In the genomic region with DNA sequence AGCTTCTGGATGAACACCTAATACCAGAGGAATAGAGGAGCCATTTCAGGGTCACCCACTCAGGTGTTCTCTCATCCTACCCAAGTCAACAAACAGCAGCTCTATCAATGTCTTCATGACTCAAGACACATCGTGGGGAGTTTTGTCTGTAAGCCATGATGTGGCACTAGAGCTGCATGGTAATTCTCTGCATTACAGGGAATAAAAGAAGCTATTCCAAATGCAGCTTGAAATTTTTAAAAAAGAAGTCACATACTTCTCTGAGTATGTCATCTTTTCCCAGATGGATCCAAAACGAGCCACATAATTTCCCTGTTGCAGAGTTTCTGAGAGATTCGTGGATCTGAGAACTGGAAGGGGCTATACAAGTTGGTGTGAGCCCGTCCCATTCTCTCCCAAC, we compare ENCODE assay signal across 18 cellular contexts. TPM values are rescaled to one million over a fixed set of nuclear protein-coding genes. Genes with fewer than 3 reads are reported as not detected.
A peak's percentile ranks its signal among the peaks of the same experiment; 100 is the strongest.
DNase-seq lines count a peak whose midpoint lies in the region; ATAC-seq, FAIRE-seq and TF ChIP-seq lines count a peak whose summit lies in the region.
"Had no signal": no experiment of that assay in that cellular context is flagged by ENCODE, and none has a peak within 500 bp of the region (broad histone marks: within the 10 kb centered on the region; RNA-seq: fewer than 3 reads in every experiment).

No MANE protein-coding gene starts in this region.

- H4K20me1 ChIP-seq in HCT116 (ENCODE audit: insufficient read depth), result no peaks in the 10 kb centered on the region
- no peaks in the 10 kb centered on the region for H4K20me1 ChIP-seq in astrocyte (ENCODE audit: insufficient read depth, low read length)
- no peaks in the 10 kb centered on the region for H4K20me1 ChIP-seq in hepatocyte (ENCODE audit: insufficient read depth, poor library complexity, severe bottlenecking)
- H4K20me1 ChIP-seq: BLaER1 treated with 17β-estradiol and CSF1 and Interleukin-3, amounts not matched to agents 10 nM and 100 nM had no signal

- FAIRE-seq in astrocyte (lab: Jason Lieb, UNC) (peak; percentile 76), GM12892 (lab: Jason Lieb, UNC) (no peak)

- H3K9me3 Mint-ChIP-seq in astrocyte (ENCODE audit: unreplicated experiment) (no peaks in the 10 kb centered on the region), CD14-positive monocyte (peaks cover 0 to 2% (median 0%) of the 10 kb centered on the region in 7 donors)
- H3K9me3 Mint-ChIP-seq: activated naive CD4-positive, alpha-beta T cell treated with anti-CD3 and anti-CD28 coated beads, Interleukin-2, amount 10 ng/mL, durations not matched to agents 7 days and 5 days had no signal

- BruUV-seq in A673 (replicated peaks; lab: Mats Ljungman, UMichigan) (no TSS peak), HCT116 (replicated peaks; lab: Mats Ljungman, UMichigan) (no TSS peak)

- no peaks in the 10 kb centered on the region for H3K9me3 ChIP-seq in A673 (ENCODE audit: low read depth, low read length, poor library complexity, severe bottlenecking)
- no peaks in the 10 kb centered on the region for H3K9me3 ChIP-seq in HCT116 (ENCODE audit: control insufficient read depth in 1 of 2, insufficient read depth in 1 of 2, low read depth in 1 of 2, low read length in 2 of 2)
- H3K9me3 ChIP-seq in astrocyte (ENCODE audit: insufficient read depth, low read depth, low read length), result no peaks in the 10 kb centered on the region
- no peaks in the 10 kb centered on the region for H3K9me3 ChIP-seq in hepatocyte (ENCODE audit: low read depth)
- H3K9me3 ChIP-seq: BLaER1 treated with 17β-estradiol and CSF1 and Interleukin-3, amounts not matched to agents 10 nM and 100 nM; suprapubic skin had no signal

- no peaks in the 10 kb centered on the region for H3K9me2 ChIP-seq in HCT116 (ENCODE audit: insufficient read depth)
- H3K9me2 ChIP-seq in hepatocyte (replicated peaks; ENCODE audit: insufficient read depth), result no peaks in the 10 kb centered on the region

- H3K27ac ChIP-seq in A673 (ENCODE audit: low read depth, low read length, poor library complexity, severe bottlenecking) (no peak overlapping the region), HCT116 (ENCODE audit: low read depth, low read length) (no peak overlapping the region), astrocyte (ENCODE audit: low read depth, low read length) (no peak overlapping the region), hepatocyte (no peak overlapping the region)
- H3K27ac ChIP-seq: BLaER1 treated with 17β-estradiol and CSF1 and Interleukin-3, amounts not matched to agents 10 nM and 100 nM; suprapubic skin had no signal

- DNase-seq in A673 (ENCODE audit: low spot score) (no peak), HCT116 (ENCODE audit: low read depth, low spot score) (no peak), astrocyte (ENCODE audit: low read depth) (peak; percentile 65), hepatocyte (ENCODE audit: low spot score) (no peak), mesenteric fat pad (ENCODE audit: low spot score) (no peak), GM12892 (ENCODE audit: insufficient read length) (no peak), CD14-positive monocyte (ENCODE audit: low spot score) (no peak)
- DNase-seq: activated CD8-positive, alpha-beta memory T cell treated with anti-CD3 and anti-CD28 coated beads, Interleukin-2, amount 50 U/mL, for 48 hours; activated naive CD4-positive, alpha-beta T cell treated with anti-CD3 and anti-CD28 coated beads, Interleukin-2, amount 10 ng/mL, durations not matched to agents 7 days and 5 days; DMS79; immature natural killer cell; NCI-H1092; NCI-H345; OCI-M1; posterior cingulate gyrus had no signal

- H3K27me3 ChIP-seq in A673 (replicated peaks; ENCODE audit: insufficient read depth, low read depth, low read length, poor library complexity) (no peaks in the 10 kb centered on the region), HCT116 (ENCODE audit: insufficient read depth, low read length) (no peaks in the 10 kb centered on the region), astrocyte (ENCODE audit: insufficient read depth, low read length) (no peaks in the 10 kb centered on the region), hepatocyte (no peaks in the 10 kb centered on the region)
- H3K27me3 ChIP-seq: BLaER1 treated with 17β-estradiol and CSF1 and Interleukin-3, amounts not matched to agents 10 nM and 100 nM; suprapubic skin had no signal

- H3K36me3 ChIP-seq in A673 (ENCODE audit: insufficient read depth, low read length, poor library complexity, severe bottlenecking), result no peaks in the 10 kb centered on the region
- H3K36me3 ChIP-seq in HCT116 (ENCODE audit: control insufficient read depth in 1 of 2, insufficient read depth in 2 of 2, low read length in 2 of 2), result no peaks in the 10 kb centered on the region
- no peaks in the 10 kb centered on the region for H3K36me3 ChIP-seq in astrocyte (ENCODE audit: insufficient read depth, low read length)
- no peaks in the 10 kb centered on the region for H3K36me3 ChIP-seq in hepatocyte (replicated peaks; ENCODE audit: insufficient read depth, low read depth)
- H3K36me3 ChIP-seq: BLaER1 treated with 17β-estradiol and CSF1 and Interleukin-3, amounts not matched to agents 10 nM and 100 nM; suprapubic skin had no signal

- H3K36me3 Mint-ChIP-seq in astrocyte (ENCODE audit: low read depth, unreplicated experiment) (no peaks in the 10 kb centered on the region), CD14-positive monocyte (no peaks in the 10 kb centered on the region)
- H3K36me3 Mint-ChIP-seq: activated naive CD4-positive, alpha-beta T cell treated with anti-CD3 and anti-CD28 coated beads, Interleukin-2, amount 10 ng/mL, durations not matched to agents 7 days and 5 days; immature natural killer cell had no signal

- RAD21 ChIA-PET in HCT116 (lab: Charles Lee; ENCODE audit: low non-redundant PET in 1 of 2, low total read pairs in 2 of 2, uncharacterized antibody in 2 of 2, unreplicated experiment in 2 of 2), result interaction anchor here (0.6 to 0.9 kb wide), 3 partner anchors 26 to 635 kb away, joined by 4 read pairs; no protein-coding TSS in a partner anchor

- no peak overlapping the region for H2AFZ ChIP-seq in HCT116 (ENCODE audit: low read depth, low read length, poor library complexity, severe bottlenecking)
- H2AFZ ChIP-seq in astrocyte (ENCODE audit: low read depth, low read length), result no peak overlapping the region
- no peak overlapping the region for H2AFZ ChIP-seq in hepatocyte

- intact Hi-C loops in A673 (cut with micrococcal nuclease; ENCODE audit: unreplicated experiment) (loop anchor here (10.0 kb wide), 2 partner anchors 134 to 214 kb away; partner anchors contain the start of genes LRRC49 and THAP10), HCT116 (cut with micrococcal nuclease) (loop anchor here (10.0 kb wide), 1 partner anchor 134 kb away; no protein-coding TSS in a partner anchor), CD14-positive monocyte (cut with micrococcal nuclease) (no loop called here)

- H3K4me3 Mint-ChIP-seq in astrocyte (ENCODE audit: unreplicated experiment), result no peak overlapping the region
- no peak overlapping the region for H3K4me3 Mint-ChIP-seq in CD14-positive monocyte
- H3K4me3 Mint-ChIP-seq: activated naive CD4-positive, alpha-beta T cell treated with anti-CD3 and anti-CD28 coated beads, Interleukin-2, amount 10 ng/mL, durations not matched to agents 7 days and 5 days; immature natural killer cell had no signal

- H3K79me2 ChIP-seq in HCT116 (ENCODE audit: insufficient read depth, low read length) (no peaks in the 10 kb centered on the region), astrocyte (ENCODE audit: insufficient read depth, low read length) (no peaks in the 10 kb centered on the region), hepatocyte (no peaks in the 10 kb centered on the region)

- peaks cover 21% of the 10 kb centered on the region for H3K4me1 Mint-ChIP-seq in astrocyte (ENCODE audit: low read depth, unreplicated experiment)
- H3K4me1 Mint-ChIP-seq in CD14-positive monocyte, result no peaks in the 10 kb centered on the region
- H3K4me1 Mint-ChIP-seq: activated naive CD4-positive, alpha-beta T cell treated with anti-CD3 and anti-CD28 coated beads, Interleukin-2, amount 10 ng/mL, durations not matched to agents 7 days and 5 days; immature natural killer cell had no signal

- no peak overlapping the region for H3K4me2 ChIP-seq in HCT116 (ENCODE audit: low read length)
- H3K4me2 ChIP-seq in astrocyte (ENCODE audit: low read length), result no peak overlapping the region
- H3K4me2 ChIP-seq in hepatocyte, result no peak overlapping the region
- H3K4me2 ChIP-seq: BLaER1 treated with 17β-estradiol and CSF1 and Interleukin-3, amounts not matched to agents 10 nM and 100 nM had no signal

- 76% methylated on average over 4 of the region's 4 CpGs for WGBS in hepatocyte (ENCODE audit: low lambda C conversion rate, missing lambda C conversion rate)

- POLR2A ChIA-PET in A673 (lab: Charles Lee; ENCODE audit: low non-redundant PET), result no interaction called here
- POLR2A ChIA-PET in HCT116 (lab: Charles Lee), result no interaction called here

- CTCF ChIA-PET in A673 (lab: Charles Lee) (interaction anchor here (1.0 kb wide), 1 partner anchor 331 kb away, joined by 3 read pairs; no protein-coding TSS in a partner anchor), HCT116 (lab: Charles Lee) (interaction anchor here (1.0 kb wide), 1 partner anchor 331 kb away, joined by 4 read pairs; no protein-coding TSS in a partner anchor)

- H3K27ac Mint-ChIP-seq in astrocyte (ENCODE audit: unreplicated experiment) (no peak overlapping the region), CD14-positive monocyte (no peak overlapping the region)
- H3K27ac Mint-ChIP-seq: activated naive CD4-positive, alpha-beta T cell treated with anti-CD3 and anti-CD28 coated beads, Interleukin-2, amount 10 ng/mL, durations not matched to agents 7 days and 5 days; immature natural killer cell had no signal

- TF ChIP-seq POLR2A in HCT116 (IDR thresholded peaks at IDR 0.05; ENCODE audit: borderline replicate concordance, extremely low read depth, insufficient read depth, insufficient read length) (no peak), GM12892 (IDR thresholded peaks at IDR 0.05; ENCODE audit: low read depth, low read length) (no peak)

- H3K9ac ChIP-seq in HCT116 (ENCODE audit: low read length) (no peak overlapping the region), astrocyte (ENCODE audit: low read length) (no peak overlapping the region)
- H3K9ac ChIP-seq: BLaER1 treated with 17β-estradiol and CSF1 and Interleukin-3, amounts not matched to agents 10 nM and 100 nM had no signal

- peak; percentile 20; the same call in 1 of the 2 replicates for TF ChIP-seq RAD21 in HCT116 (IDR thresholded peaks at IDR 0.05; ENCODE audit: low read depth)

- no peak overlapping the region for H3K4me3 ChIP-seq in A673 (ENCODE audit: low read depth, low read length, poor library complexity, severe bottlenecking)
- no peak overlapping the region for H3K4me3 ChIP-seq in HCT116 (replicated peaks in 1 of 2; ENCODE audit: low read depth in 1 of 2, low read length in 2 of 2)
- H3K4me3 ChIP-seq in astrocyte (ENCODE audit: insufficient read depth, low read depth, low read length), result no peak overlapping the region
- H3K4me3 ChIP-seq in hepatocyte, result no peak overlapping the region
- H3K4me3 ChIP-seq: BLaER1 treated with 17β-estradiol and CSF1 and Interleukin-3, amounts not matched to agents 10 nM and 100 nM; suprapubic skin had no signal

- ATAC-seq in HCT116 (no peak), esophagus mucosa (no peak)

- H3K4me1 ChIP-seq in A673 (ENCODE audit: insufficient read depth, low read length, poor library complexity, severe bottlenecking) (no peaks in the 10 kb centered on the region), HCT116 (ENCODE audit: control insufficient read depth in 1 of 2, insufficient read depth in 2 of 2, low read length in 2 of 2) (peaks cover 1 to 2% of the 10 kb centered on the region in 2 experiments; a peak in 2 of 4 replicates), astrocyte (ENCODE audit: insufficient read depth, low read length) (peaks cover 4% of the 10 kb centered on the region), hepatocyte (ENCODE audit: insufficient read depth) (no peaks in the 10 kb centered on the region)
- H3K4me1 ChIP-seq: BLaER1 treated with 17β-estradiol and CSF1 and Interleukin-3, amounts not matched to agents 10 nM and 100 nM; suprapubic skin had no signal

- TF ChIP-seq CTCF in A673 (conservative IDR thresholded peaks at IDR 0.05; ENCODE audit: low read depth, low read length) (0 out of 2 replicates have a peak, but pooled peaks have one; percentile 19), HCT116 (IDR thresholded peaks at IDR 0.05 in 2 of 3, conservative IDR thresholded peaks at IDR 0.05 in 1 of 3; ENCODE audit: borderline replicate concordance in 1 of 3, insufficient read depth in 1 of 3, low read depth in 2 of 3, low read length in 2 of 3) (no peak), astrocyte (IDR thresholded peaks at IDR 0.05; ENCODE audit: insufficient read depth, low read depth, low read length) (peak; percentile 32), hepatocyte (IDR thresholded peaks at IDR 0.05; ENCODE audit: poor library complexity) (peak; percentile 30), CD14-positive monocyte (IDR thresholded peaks at IDR 0.05) (no peak)

- H3K27me3 Mint-ChIP-seq in astrocyte (ENCODE audit: low read depth, unreplicated experiment) (peaks cover 2% of the 10 kb centered on the region), CD14-positive monocyte (ENCODE audit: low read depth in 3 of 3) (peaks cover 5 to 17% (median 13%) of the 10 kb centered on the region in 3 donors)

RNA-seq across cellular contexts. Expression of gene THSD4, which starts 6.1 kb away (rescaled TPM):
- total RNA-seq in A673 (2021), result 2.4 and 3.5 TPM in 2 replicates
- 30.5 TPM for total RNA-seq in HCT116 (2021; ENCODE audit: unreplicated experiment)
- polyA plus RNA-seq in HCT116 (2012), result 16.8 and 19.5 TPM in 2 replicates
- total RNA-seq in astrocyte, result 0.99 and 2.5 TPM in 2 replicates
- 7.0 and 8.0 TPM in 2 replicates for total RNA-seq in hepatocyte
- polyA plus RNA-seq in hepatocyte, result 3.3 and 4.3 TPM in 2 replicates
- 121 TPM for total RNA-seq in esophagus mucosa
- total RNA-seq in mesenteric fat pad, result 5.1 TPM
- 0.13 TPM for polyA plus RNA-seq in GM12892 (2012; ENCODE audit: missing spikeins)
- not detected for polyA plus RNA-seq in CD14-positive monocyte
- polyA plus RNA-seq: immature natural killer cell had no signal

Comparison
In these comparisons a context has a peak if more than half of its experiments do, and no peak if none do; other contexts are left out.
1. CTCF ChIP-seq: peak in A673 (single experiment), astrocyte (single experiment) and hepatocyte (single experiment); none in HCT116 (0 of 3) and CD14-positive monocyte (single experiment).
2. intact Hi-C loops: an anchor here in A673 (10.0 kb wide) and HCT116 (10.0 kb wide); none called in CD14-positive monocyte.